Comparison of ENCODE assay signal across 20 cellular contexts in genomic region chr6:112054001-112054400, GRCh38. TPM values are rescaled to one million over a fixed set of nuclear protein-coding genes. Genes with fewer than 3 reads are reported as not detected.
A peak's percentile ranks its signal among the peaks of the same experiment; 100 is the strongest.
DNase-seq lines count a peak whose midpoint lies in the region; ATAC-seq and TF ChIP-seq lines count a peak whose summit lies in the region.
"Had no signal": no experiment of that assay in that cellular context is flagged by ENCODE, and none has a peak within 500 bp of the region (broad histone marks: within the 10 kb centered on the region; RNA-seq: fewer than 3 reads in every experiment).

CCN6 (plus strand) TSS chr6:112054104; CDS start chr6:112054358, 254 bp downstream.

- WGBS in hepatocyte (ENCODE audit: low lambda C conversion rate, missing lambda C conversion rate) = 92% methylated on average over 12 of the region's 12 CpGs

- no peaks in the 10 kb centered on the region for H3K9me3 Mint-ChIP-seq in activated T-cell treated with anti-CD3 and anti-CD28 coated beads, Interleukin-2, amount 50 U/mL, for 72 hours
- H3K9me3 Mint-ChIP-seq in WTC11 = no peaks in the 10 kb centered on the region

- no peaks in the 10 kb centered on the region for H3K36me3 Mint-ChIP-seq in activated T-cell treated with anti-CD3 and anti-CD28 coated beads, Interleukin-2, amount 50 U/mL, for 72 hours (ENCODE audit: insufficient read depth in 2 of 2)
- no peaks in the 10 kb centered on the region for H3K36me3 Mint-ChIP-seq in WTC11

- H3K4me3 ChIP-seq in hepatocyte (no peak within 1 kb of the TSS), osteoblast (ENCODE audit: insufficient read depth, low read length) (peak within 1 kb of the TSS; percentile 52), Peyer's patch (no peak within 1 kb of the TSS)
- H3K4me3 ChIP-seq: A549, HAP-1, SK-N-MC had no signal

- no peaks in the 10 kb centered on the region for H3K27me3 Mint-ChIP-seq in activated T-cell treated with anti-CD3 and anti-CD28 coated beads, Interleukin-2, amount 50 U/mL, for 72 hours (ENCODE audit: low read depth)
- no peaks in the 10 kb centered on the region for H3K27me3 Mint-ChIP-seq in WTC11 (ENCODE audit: low read depth)

- no peak for ATAC-seq in activated T-cell treated with anti-CD3 and anti-CD28 coated beads, Interleukin-2, amount 50 U/mL, for 72 hours (replicated peaks in 1 of 2)
- ATAC-seq in WTC11 = peak; percentile 30
- ATAC-seq: A549 had no signal

- H3K27me3 ChIP-seq in hepatocyte (no peaks in the 10 kb centered on the region), osteoblast (ENCODE audit: insufficient read depth, low read length) (no peaks in the 10 kb centered on the region), Peyer's patch (no peaks in the 10 kb centered on the region)

- H3K4me1 ChIP-seq in hepatocyte (ENCODE audit: insufficient read depth) (no peaks in the 10 kb centered on the region), osteoblast (ENCODE audit: insufficient read depth, low read length) (no peaks in the 10 kb centered on the region), Peyer's patch (no peaks in the 10 kb centered on the region)
- H3K4me1 ChIP-seq: A549, HAP-1 had no signal

- peak within 1 kb of the TSS; percentile 2 for H2AFZ ChIP-seq in hepatocyte
- H2AFZ ChIP-seq in osteoblast (ENCODE audit: low read length) = peak within 1 kb of the TSS; percentile 94

- no peaks in the 10 kb centered on the region for H3K9me3 ChIP-seq in hepatocyte (ENCODE audit: low read depth)
- H3K9me3 ChIP-seq in osteoblast (ENCODE audit: low read depth, low read length) = no peaks in the 10 kb centered on the region
- H3K9me3 ChIP-seq in Peyer's patch = no peaks in the 10 kb centered on the region
- H3K9me3 ChIP-seq: A549, HAP-1 had no signal

- H3K27ac ChIP-seq in hepatocyte (peak within 1 kb of the TSS; percentile 62), osteoblast (ENCODE audit: low read depth, low read length) (no peak within 1 kb of the TSS), Peyer's patch (no peak within 1 kb of the TSS)
- H3K27ac ChIP-seq: A549, SK-N-MC had no signal

- H4K20me1 ChIP-seq in hepatocyte (ENCODE audit: insufficient read depth, poor library complexity, severe bottlenecking) (no peaks in the 10 kb centered on the region), osteoblast (ENCODE audit: insufficient read depth, low read length) (no peaks in the 10 kb centered on the region)

- no peaks in the 10 kb centered on the region for H3K9me2 ChIP-seq in hepatocyte (replicated peaks; ENCODE audit: insufficient read depth)

- H3K27ac Mint-ChIP-seq in activated T-cell treated with anti-CD3 and anti-CD28 coated beads, Interleukin-2, amount 50 U/mL, for 72 hours = peak within 1 kb of the TSS; percentile 29
- no peak within 1 kb of the TSS for H3K27ac Mint-ChIP-seq in WTC11

- TF ChIP-seq CTCF in WTC11 (IDR thresholded peaks at IDR 0.05) = no peak
- no peak for TF ChIP-seq CTCF in hepatocyte (IDR thresholded peaks at IDR 0.05; ENCODE audit: poor library complexity)
- no peak for TF ChIP-seq CTCF in osteoblast (IDR thresholded peaks at IDR 0.05; ENCODE audit: extremely low read depth, low read depth, low read length)
- TF ChIP-seq CTCF in Peyer's patch (IDR thresholded peaks at IDR 0.05) = no peak

- no peak within 1 kb of the TSS for H3K4me3 Mint-ChIP-seq in activated T-cell treated with anti-CD3 and anti-CD28 coated beads, Interleukin-2, amount 50 U/mL, for 72 hours
- H3K4me3 Mint-ChIP-seq in WTC11 = no peak within 1 kb of the TSS

- CTCF ChIA-PET in WTC11 (lab: Charles Lee) = no interaction called here

- DNase-seq in activated T-cell treated with anti-CD3 and anti-CD28 coated beads, Interleukin-2, amount 50 U/mL, for 72 hours = no peak
- no peak for DNase-seq in activated T-cell treated with anti-CD3 and anti-CD28 coated beads, Interleukin-2, amount 50 U/mL, for 1 hour
- DNase-seq in WTC11 (ENCODE audit: low spot score) = no peak
- DNase-seq in hepatocyte (ENCODE audit: low spot score) = no peak
- DNase-seq in osteoblast (ENCODE audit: insufficient read length, low spot score, missing footprints) = peak; percentile 27
- no peak for DNase-seq in globus pallidus (ENCODE audit: low spot score)
- no peak for DNase-seq in Peyer's patch
- DNase-seq in NCI-H526 (lab: John Stamatoyannopoulos, UW) = no peak
- DNase-seq: C1 segment of cervical spinal cord, DMS 273 treated with DMSO at 0.1 percent for 48 hours, NCI-H1417 treated with DMSO at 0.1 percent for 48 hours, NCI-H2029 treated with DMSO at 0.1 percent for 48 hours, NCI-H2171 treated with DMSO at 0.1 percent for 48 hours, NCI-H446 treated with DMSO at 0.1 percent for 48 hours, NCI-H748 treated with DMSO at 0.1 percent for 48 hours, PC-3 had no signal

- H3K79me2 ChIP-seq in hepatocyte (no peaks in the 10 kb centered on the region), osteoblast (ENCODE audit: insufficient read depth, low read length) (no peaks in the 10 kb centered on the region)

- POLR2A ChIA-PET in WTC11 (lab: Charles Lee) = no interaction called here

- no peak for TF ChIP-seq POLR2A in Peyer's patch (IDR thresholded peaks at IDR 0.05)

- no peaks in the 10 kb centered on the region for H3K36me3 ChIP-seq in hepatocyte (replicated peaks; ENCODE audit: insufficient read depth, low read depth)
- H3K36me3 ChIP-seq in osteoblast (ENCODE audit: insufficient read depth, low read length) = no peaks in the 10 kb centered on the region
- no peaks in the 10 kb centered on the region for H3K36me3 ChIP-seq in Peyer's patch
- H3K36me3 ChIP-seq: HAP-1 had no signal

- H3K4me2 ChIP-seq in hepatocyte = peak within 1 kb of the TSS; percentile 1
- H3K4me2 ChIP-seq in osteoblast (ENCODE audit: insufficient read depth, low read length) = peak within 1 kb of the TSS; percentile 66
- H3K4me2 ChIP-seq: A549 had no signal

- H3K4me1 Mint-ChIP-seq in activated T-cell treated with anti-CD3 and anti-CD28 coated beads, Interleukin-2, amount 50 U/mL, for 72 hours (ENCODE audit: low read depth) = peaks cover 9% of the 10 kb centered on the region
- H3K4me1 Mint-ChIP-seq in WTC11 = no peaks in the 10 kb centered on the region

TF ChIP-seq in WTC11, 78 proteins besides CTCF, POLR2A, EP300 and RAD21:
- TF ChIP-seq, protein P1, sequence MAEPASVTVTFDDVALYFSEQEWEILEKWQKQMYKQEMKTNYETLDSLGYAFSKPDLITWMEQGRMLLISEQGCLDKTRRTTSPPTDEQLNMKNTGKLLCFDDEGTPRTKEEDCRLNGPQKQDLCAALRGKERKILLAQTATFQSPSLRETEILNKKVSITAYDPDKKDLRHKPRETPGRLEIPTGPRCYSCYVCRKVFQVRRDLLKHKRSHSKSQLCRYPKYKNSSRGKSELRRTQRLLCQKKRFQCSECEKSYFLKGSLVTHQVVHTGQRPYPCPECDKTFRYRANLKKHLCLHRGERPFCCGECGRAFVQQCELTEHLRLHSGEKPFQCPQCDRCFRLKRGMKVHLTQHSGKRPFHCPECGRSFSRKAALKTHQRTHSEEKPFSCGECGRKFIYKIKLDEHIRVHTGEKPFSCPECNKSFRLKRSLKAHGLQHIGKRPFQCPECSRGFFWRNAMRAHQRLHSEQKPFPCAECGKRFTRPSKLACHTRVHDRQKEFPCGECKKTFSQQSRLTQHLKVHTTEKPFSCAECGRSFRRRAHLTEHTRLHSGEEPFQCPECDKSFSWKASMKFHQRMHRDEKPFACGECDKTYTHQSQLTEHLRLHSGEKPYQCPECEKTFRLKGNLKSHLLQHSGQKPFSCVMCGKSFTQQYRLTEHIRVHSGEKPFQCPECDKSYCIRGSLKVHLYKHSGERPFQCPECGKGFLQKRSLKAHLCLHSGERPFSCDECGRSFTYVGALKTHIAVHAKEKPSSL (CRISPR knock-in tag; conservative IDR thresholded peaks at IDR 0.05) = no peak
- no peak for TF ChIP-seq ZNF396 (CRISPR knock-in tag; IDR thresholded peaks at IDR 0.05; ENCODE audit: borderline replicate concordance)
- TF ChIP-seq NFE2L1 (CRISPR knock-in tag; IDR thresholded peaks at IDR 0.05) = no peak
- no peak for TF ChIP-seq SOX15 (CRISPR knock-in tag; IDR thresholded peaks at IDR 0.05)
- TF ChIP-seq ZNF121 (CRISPR knock-in tag; IDR thresholded peaks at IDR 0.05) = no peak
- TF ChIP-seq, protein P2, sequence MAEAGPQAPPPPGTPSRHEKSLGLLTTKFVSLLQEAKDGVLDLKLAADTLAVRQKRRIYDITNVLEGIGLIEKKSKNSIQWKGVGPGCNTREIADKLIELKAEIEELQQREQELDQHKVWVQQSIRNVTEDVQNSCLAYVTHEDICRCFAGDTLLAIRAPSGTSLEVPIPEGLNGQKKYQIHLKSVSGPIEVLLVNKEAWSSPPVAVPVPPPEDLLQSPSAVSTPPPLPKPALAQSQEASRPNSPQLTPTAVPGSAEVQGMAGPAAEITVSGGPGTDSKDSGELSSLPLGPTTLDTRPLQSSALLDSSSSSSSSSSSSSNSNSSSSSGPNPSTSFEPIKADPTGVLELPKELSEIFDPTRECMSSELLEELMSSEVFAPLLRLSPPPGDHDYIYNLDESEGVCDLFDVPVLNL (CRISPR knock-in tag; IDR thresholded peaks at IDR 0.05; ENCODE audit: borderline replicate concordance, low read depth) = no peak
- no peak for TF ChIP-seq TEAD1 (CRISPR knock-in tag; IDR thresholded peaks at IDR 0.05)
- TF ChIP-seq FOXK1 (CRISPR knock-in tag; IDR thresholded peaks at IDR 0.05) = no peak
- TF ChIP-seq NFYB (CRISPR knock-in tag; conservative IDR thresholded peaks at IDR 0.05; ENCODE audit: low read depth) = no peak

RNA-seq across cellular contexts. Expression of gene CCN6, which starts in this region (rescaled TPM):
- under 1 TPM; 0.25 to 0.74 TPM for total RNA-seq in activated T-cell treated with anti-CD3 and anti-CD28 coated beads, Interleukin-2, amount 50 U/mL, for 72 hours
- total RNA-seq in WTC11 (2021) (not detected in 3 replicates), hepatocyte (not detected in 2 replicates), osteoblast (6.8 and 6.9 TPM in 2 replicates), Peyer's patch (not detected)
- polyA plus RNA-seq in hepatocyte = 0.12 and 0.24 TPM in 2 replicates
- total RNA-seq: HT1080, PC-3 had no signal
- polyA plus RNA-seq: A549 had no signal

Comparison
In these comparisons a context has a peak if more than half of its experiments do, and no peak if none do; other contexts are left out.
1. Peak in ATAC-seq in WTC11; RNA of the gene not detected or under 1 TPM.